In the genomic region with DNA sequence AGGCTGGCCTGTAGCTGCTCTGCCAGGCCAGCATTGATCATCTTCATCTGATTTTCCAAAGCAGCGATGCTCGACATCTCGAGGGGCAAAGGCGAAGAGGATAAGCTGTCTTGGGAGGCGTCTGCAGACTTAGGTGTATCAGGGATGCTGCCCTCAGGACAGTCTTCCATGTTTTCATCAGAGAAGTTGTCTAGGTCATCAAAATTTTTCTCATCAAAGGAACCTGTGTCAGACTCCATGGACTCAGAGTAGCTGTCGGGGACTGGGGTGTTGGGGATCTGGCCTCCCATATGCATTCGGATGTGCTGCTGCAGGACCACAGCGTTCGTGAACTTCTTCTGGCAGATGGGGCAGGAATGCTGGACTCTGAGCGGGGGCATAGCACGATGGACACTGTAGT, we compare ENCODE assay signal across 2 cellular contexts.
TF ChIP-seq lines count a peak whose summit lies in the region.

No MANE protein-coding gene starts in this region.

TF ChIP-seq in A549, 52 proteins besides CTCF, POLR2A, EP300 and RAD21:
- TF ChIP-seq ESRRA (IDR thresholded peaks at IDR 0.05; ENCODE audit: borderline replicate concordance, low read length) (no peak), TFCP2L1 (CRISPR knock-in tag; IDR thresholded peaks at IDR 0.05) (no peak), MAZ (IDR thresholded peaks at IDR 0.05; ENCODE audit: borderline replicate concordance, low read depth, low read length) (no peak), JUN (IDR thresholded peaks at IDR 0.05) (no peak), CEBPB (IDR thresholded peaks at IDR 0.05) (no peak), HOXB13 (CRISPR knock-in tag; IDR thresholded peaks at IDR 0.05; ENCODE audit: low read depth) (no peak), MAFK (IDR thresholded peaks at IDR 0.05; ENCODE audit: partially characterized antibody) (peak; percentile 59), RNF2 (IDR thresholded peaks at IDR 0.05; ENCODE audit: borderline replicate concordance, low read depth) (no peak)
- TF ChIP-seq, protein P1, sequence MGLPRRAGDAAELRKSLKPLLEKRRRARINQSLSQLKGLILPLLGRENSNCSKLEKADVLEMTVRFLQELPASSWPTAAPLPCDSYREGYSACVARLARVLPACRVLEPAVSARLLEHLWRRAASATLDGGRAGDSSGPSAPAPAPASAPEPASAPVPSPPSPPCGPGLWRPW (IDR thresholded peaks at IDR 0.05): no peak

TF ChIP-seq in IMR-90, 13 proteins besides CTCF, POLR2A, EP300 and RAD21:
- TF ChIP-seq FOS (IDR thresholded peaks at IDR 0.05; ENCODE audit: low read depth, low read length) (no peak), MAZ (IDR thresholded peaks at IDR 0.05; ENCODE audit: borderline replicate concordance, low read depth, low read length) (no peak), MAFK (IDR thresholded peaks at IDR 0.05; ENCODE audit: low read depth, low read length) (peak; percentile 27; the same call in 1 of the 2 replicates)
